ENCODE assay signal across 8 cellular contexts in the genomic region with DNA sequence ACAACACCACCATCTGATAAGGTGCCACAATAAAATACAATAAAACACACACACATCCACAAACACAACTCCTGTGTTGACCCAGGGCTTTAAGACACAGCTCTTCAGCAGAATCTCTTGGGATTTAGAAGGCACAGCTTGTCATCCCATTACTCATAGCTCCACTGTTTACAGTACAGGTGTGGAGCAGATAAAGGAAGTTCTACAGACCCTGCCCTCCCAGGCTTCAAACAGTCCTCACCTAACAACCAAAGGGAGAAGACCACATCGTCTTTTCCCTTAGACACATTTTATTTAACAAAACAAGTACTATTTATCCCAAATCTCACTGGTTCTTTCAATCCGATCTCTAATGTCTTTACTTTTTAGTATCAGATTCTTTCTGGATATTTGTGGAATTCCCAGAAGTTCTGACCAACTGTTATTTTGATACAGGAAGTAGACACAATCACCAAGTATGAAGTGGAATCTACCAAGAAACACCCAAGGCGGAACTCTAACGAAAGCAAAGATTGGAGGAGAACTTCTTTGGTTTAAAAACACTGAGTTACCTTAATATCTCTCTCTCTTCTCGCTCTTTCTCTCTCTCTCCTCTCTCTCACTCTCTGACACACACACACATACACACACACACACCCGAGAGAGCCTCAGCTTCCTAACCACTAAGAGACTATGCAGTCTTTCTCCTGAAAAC. TPM values are rescaled to one million over a fixed set of nuclear protein-coding genes. Genes with fewer than 3 reads are reported as not detected.
DNase-seq lines count a peak whose midpoint lies in the region; ATAC-seq, FAIRE-seq and TF ChIP-seq lines count a peak whose summit lies in the region.

No MANE protein-coding gene starts in this region.

- no peak overlapping the region for H3K4me3 Mint-ChIP-seq in astrocyte (ENCODE audit: unreplicated experiment)

- no peak for DNase-seq in GM12864 (ENCODE audit: low read depth)
- peak; percentile 41 for DNase-seq in astrocyte (ENCODE audit: low read depth)
- DNase-seq in activated CD8-positive, alpha-beta memory T cell treated with anti-CD3 and anti-CD28 coated beads, Interleukin-2, amount 50 U/mL, for 48 hours, result no peak
- DNase-seq in stimulated activated CD4-positive, alpha-beta T cell treated with anti-CD3 and anti-CD28 coated beads, Interleukin-15, amount 100 ng/mL, for 24 hours, result no peak

- H3K4me1 ChIP-seq in KMS-11 (ENCODE audit: low read depth, poor library complexity, severe bottlenecking) (peaks cover 78% of the 10 kb centered on the region), astrocyte (ENCODE audit: insufficient read depth, low read length) (peaks cover 19% of the 10 kb centered on the region), mononuclear cell (ENCODE audit: insufficient read depth, low read length) (peaks cover 88% of the 10 kb centered on the region)

- no peak for ATAC-seq in HG02970 (IDR thresholded peaks at IDR 0.05; ENCODE audit: low FRiP score, unreplicated experiment)
- ATAC-seq in HG03457 (IDR thresholded peaks at IDR 0.05; ENCODE audit: unreplicated experiment), result no peak

- H3K27ac Mint-ChIP-seq in astrocyte (ENCODE audit: unreplicated experiment), result peak overlapping the region; percentile 8

- no peaks in the 10 kb centered on the region for H3K9me3 Mint-ChIP-seq in astrocyte (ENCODE audit: unreplicated experiment)

- peaks cover 3% of the 10 kb centered on the region for H3K36me3 Mint-ChIP-seq in astrocyte (ENCODE audit: low read depth, unreplicated experiment)

- no peaks in the 10 kb centered on the region for H3K36me3 ChIP-seq in KMS-11 (ENCODE audit: insufficient read depth)
- no peaks in the 10 kb centered on the region for H3K36me3 ChIP-seq in astrocyte (ENCODE audit: insufficient read depth, low read length)

- H3K27me3 Mint-ChIP-seq in astrocyte (ENCODE audit: low read depth, unreplicated experiment), result no peaks in the 10 kb centered on the region

- H2AFZ ChIP-seq in KMS-11 (ENCODE audit: low read depth) (no peak overlapping the region), astrocyte (ENCODE audit: low read depth, low read length) (no peak overlapping the region)

- no peak for FAIRE-seq in astrocyte (lab: Jason Lieb, UNC)

- H3K27me3 ChIP-seq in KMS-11 (ENCODE audit: insufficient read depth, low read depth), result no peaks in the 10 kb centered on the region
- no peaks in the 10 kb centered on the region for H3K27me3 ChIP-seq in astrocyte (ENCODE audit: insufficient read depth, low read length)
- no peaks in the 10 kb centered on the region for H3K27me3 ChIP-seq in mononuclear cell (ENCODE audit: insufficient read depth, low read length)

- H3K9me3 ChIP-seq in astrocyte (ENCODE audit: insufficient read depth, low read depth, low read length) (no peaks in the 10 kb centered on the region), mononuclear cell (ENCODE audit: low read depth, low read length) (no peaks in the 10 kb centered on the region)

- H3K79me2 ChIP-seq in KMS-11 (ENCODE audit: insufficient read depth, low read depth) (peaks cover 100% of the 10 kb centered on the region), astrocyte (ENCODE audit: insufficient read depth, low read length) (peaks cover 47% of the 10 kb centered on the region)

- H3K4me2 ChIP-seq in KMS-11 (peak overlapping the region; percentile 67), astrocyte (ENCODE audit: low read length) (peak overlapping the region; percentile 47)

- H4K20me1 ChIP-seq in KMS-11 (ENCODE audit: insufficient read depth), result no peaks in the 10 kb centered on the region
- peaks cover 33% of the 10 kb centered on the region for H4K20me1 ChIP-seq in astrocyte (ENCODE audit: insufficient read depth, low read length)

- H3K4me3 ChIP-seq in GM12864 (ENCODE audit: low read depth, low read length) (peak overlapping the region; percentile 90), KMS-11 (IDR thresholded peaks at IDR 0.05; ENCODE audit: insufficient read depth, low read depth, low read length) (no peak overlapping the region), astrocyte (ENCODE audit: insufficient read depth, low read depth, low read length) (no peak overlapping the region), mononuclear cell (ENCODE audit: low read length) (peak overlapping the region; percentile 85)

- peaks cover 27% of the 10 kb centered on the region for H3K4me1 Mint-ChIP-seq in astrocyte (ENCODE audit: low read depth, unreplicated experiment)

- H3K9ac ChIP-seq in KMS-11 (peak overlapping the region; percentile 5; the same call in 1 of the 2 replicates), astrocyte (ENCODE audit: low read length) (peak overlapping the region; percentile 21)

- H3K27ac ChIP-seq in KMS-11 (peak overlapping the region; percentile 36), astrocyte (ENCODE audit: low read depth, low read length) (peak overlapping the region; percentile 10)

- TF ChIP-seq CTCF in GM12864 (IDR thresholded peaks at IDR 0.05; ENCODE audit: low read depth, low read length, missing control alignments) (no peak), KMS-11 (conservative IDR thresholded peaks at IDR 0.05; ENCODE audit: low read depth, low read length) (no peak), astrocyte (IDR thresholded peaks at IDR 0.05; ENCODE audit: insufficient read depth, low read depth, low read length) (no peak)

RNA-seq across cellular contexts. Expression of gene CYTH1, which starts 46.1 kb away (rescaled TPM):
- 22.4 and 25.0 TPM in 2 replicates for total RNA-seq in astrocyte
- total RNA-seq in mononuclear cell, result 273 TPM

Comparison
In these comparisons a context has a peak if more than half of its experiments do, and no peak if none do; other contexts are left out.
1. H3K4me3 ChIP-seq: peak in GM12864 (single experiment) and mononuclear cell (single experiment); none in KMS-11 (single experiment) and astrocyte (single experiment).
2. RNA of gene CYTH1, which starts 46.1 kb away (total RNA-seq): 273 TPM in mononuclear cell (single experiment); 22.4 to 25.0 TPM in astrocyte; every median in the first group is over 10 times any median in the second.